7 cellular contexts compared by ENCODE assay signal in genomic region chr18:10003281-10003680, GRCh38.
"Had no signal": no experiment of that assay in that cellular context is flagged by ENCODE, and none has a peak within 500 bp of the region (broad histone marks: within the 10 kb centered on the region; RNA-seq: fewer than 3 reads in every experiment).

No MANE protein-coding gene starts in this region.

- ATAC-seq: GM23338, HCT116 had no signal

- H3K4me2 ChIP-seq: GM23338 had no signal

- H3K9me3 ChIP-seq: HAP-1 had no signal

- H3K4me3 ChIP-seq: GM23338, HAP-1 had no signal

- H3K4me1 ChIP-seq: HAP-1 had no signal

- DNase-seq: H7, HFFc6, KG1 had no signal

- H2AFZ ChIP-seq: GM23338 had no signal

- H3K36me3 ChIP-seq: HAP-1 had no signal

- H3K27ac ChIP-seq: HL-60 had no signal
